ENCODE assay signal across 14 cellular contexts in the genomic region with DNA sequence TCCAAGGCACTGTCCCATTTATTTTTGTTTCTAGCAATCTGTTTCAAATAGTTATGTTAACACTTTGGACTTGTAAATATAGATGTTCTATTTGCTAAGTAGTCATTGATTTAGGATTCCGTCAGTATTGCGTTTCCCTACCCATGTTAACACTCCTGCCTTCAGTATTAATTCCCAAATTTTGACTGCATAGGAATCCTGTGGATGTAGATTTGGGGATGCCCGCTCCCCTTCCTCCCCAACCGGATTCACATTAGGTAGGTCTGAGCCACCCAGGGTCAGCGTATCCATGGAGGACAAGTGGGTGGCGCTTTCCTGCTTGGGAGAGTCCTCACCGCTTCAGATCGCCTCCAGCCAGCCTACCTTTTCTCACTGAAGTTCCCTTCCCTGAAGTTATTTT. TPM values are rescaled to one million over a fixed set of nuclear protein-coding genes. Genes with fewer than 3 reads are reported as not detected.
"Had no signal": no experiment of that assay in that cellular context is flagged by ENCODE, and none has a peak within 500 bp of the region (broad histone marks: within the 10 kb centered on the region; RNA-seq: fewer than 3 reads in every experiment).

No MANE protein-coding gene starts in this region.

- H3K4me3 ChIP-seq: adrenal gland, esophagus muscularis mucosa, tibial nerve had no signal

- H3K9me3 ChIP-seq: adrenal gland, esophagus muscularis mucosa, tibial nerve had no signal

- H3K4me1 ChIP-seq: tibial nerve had no signal

- H3K36me3 Mint-ChIP-seq: activated CD8-positive, alpha-beta memory T cell treated with anti-CD3 and anti-CD28 coated beads, Interleukin-2, amount 10 ng/mL, durations not matched to agents 7 days and 5 days; activated naive CD4-positive, alpha-beta T cell treated with anti-CD3 and anti-CD28 coated beads, Interleukin-2, amount 50 U/mL, for 24 hours; stimulated activated naive B cell treated with anti-CD40 and anti-IgM and Interleukin-4, amounts not matched to agents 10 μg/mL and 1 μg/mL and 100 μg/mL, for 72 hours had no signal

- H3K27ac ChIP-seq: esophagus muscularis mucosa, tibial nerve had no signal

- H3K4me3 Mint-ChIP-seq: activated CD8-positive, alpha-beta memory T cell treated with anti-CD3 and anti-CD28 coated beads, Interleukin-2, amount 10 ng/mL, durations not matched to agents 7 days and 5 days; activated naive CD4-positive, alpha-beta T cell treated with anti-CD3 and anti-CD28 coated beads, Interleukin-2, amount 50 U/mL, for 24 hours; stimulated activated naive B cell treated with anti-CD40 and anti-IgM and Interleukin-4, amounts not matched to agents 10 μg/mL and 1 μg/mL and 100 μg/mL, for 72 hours had no signal

- H3K4me1 Mint-ChIP-seq: activated naive CD4-positive, alpha-beta T cell treated with anti-CD3 and anti-CD28 coated beads, Interleukin-2, amount 50 U/mL, for 24 hours had no signal

- H3K27me3 ChIP-seq: adrenal gland, esophagus muscularis mucosa, tibial nerve had no signal

- H3K36me3 ChIP-seq: adrenal gland, tibial nerve had no signal

- ATAC-seq: activated CD4-positive, CD25-positive, alpha-beta regulatory T cell treated with anti-CD3 and anti-CD28 coated beads, Interleukin-2, amount 50 U/mL, for 24 hours; activated CD8-positive, alpha-beta memory T cell treated with anti-CD3 and anti-CD28 coated beads, Interleukin-2, amount 10 ng/mL, durations not matched to agents 7 days and 5 days; stimulated activated naive B cell treated with anti-CD40 and anti-IgM and Interleukin-4, amounts not matched to agents 10 μg/mL and 1 μg/mL and 100 μg/mL, for 72 hours had no signal

- H3K27ac Mint-ChIP-seq: activated CD8-positive, alpha-beta memory T cell treated with anti-CD3 and anti-CD28 coated beads, Interleukin-2, amount 10 ng/mL, durations not matched to agents 7 days and 5 days; activated naive CD4-positive, alpha-beta T cell treated with anti-CD3 and anti-CD28 coated beads, Interleukin-2, amount 50 U/mL, for 24 hours; stimulated activated naive B cell treated with anti-CD40 and anti-IgM and Interleukin-4, amounts not matched to agents 10 μg/mL and 1 μg/mL and 100 μg/mL, for 72 hours had no signal

- DNase-seq: activated CD4-positive, alpha-beta T cell treated with anti-CD3 and anti-CD28 coated beads, Interleukin-2, amount 50 U/mL, for 4 hours; activated CD8-positive, alpha-beta memory T cell treated with anti-CD3 and anti-CD28 coated beads, Interleukin-2, amount 10 ng/mL, durations not matched to agents 7 days and 5 days; activated T-cell treated with anti-CD3 and anti-CD28 coated beads, Interleukin-2, amount 50 U/mL, for 1 hour; adrenal gland; hippocampal formation; kidney; stimulated activated CD4-positive, alpha-beta T cell treated with anti-CD3 and anti-CD28 coated beads, Interleukin-4, amount 100 ng/mL, for 1 hour; stimulated activated naive B cell treated with anti-CD40 and anti-IgM and Interleukin-4, amounts not matched to agents 10 μg/mL and 1 μg/mL and 100 μg/mL, for 72 hours; SW 1271 had no signal

- H3K9me3 Mint-ChIP-seq: activated naive CD4-positive, alpha-beta T cell treated with anti-CD3 and anti-CD28 coated beads, Interleukin-2, amount 50 U/mL, for 24 hours; stimulated activated naive B cell treated with anti-CD40 and anti-IgM and Interleukin-4, amounts not matched to agents 10 μg/mL and 1 μg/mL and 100 μg/mL, for 72 hours had no signal

RNA-seq across cellular contexts. Expression of gene SORBS2, which starts 1.1 kb away (rescaled TPM):
- total RNA-seq: activated CD8-positive, alpha-beta memory T cell treated with anti-CD3 and anti-CD28 coated beads, Interleukin-2, amount 10 ng/mL, durations not matched to agents 7 days and 5 days; T-helper 2 cell treated with Interferon-gamma antibody and Interleukin-4, amounts not matched to agents 100 ng/mL and 5 ng/mL, for 36 hours had no signal
